In genomic region chr3:121660356-121661171, GRCh38 we compare ENCODE assay signal across 8 cellular contexts. TPM values are rescaled to one million over a fixed set of nuclear protein-coding genes. Genes with fewer than 3 reads are reported as not detected.
DNase-seq lines count a peak whose midpoint lies in the region; ATAC-seq and TF ChIP-seq lines count a peak whose summit lies in the region.

HCLS1 (minus strand) TSS chr3:121660903; CDS start chr3:121658347, 2,556 bp downstream.

- H3K27me3 Mint-ChIP-seq in activated B cell treated with CpG ODN at 0.5 μM for 24 hours = no peaks in the 10 kb centered on the region

- TF ChIP-seq EP300 in stomach (IDR thresholded peaks at IDR 0.05) = no peak

- H3K9me3 ChIP-seq in mucosa of rectum (ENCODE audit: control insufficient read depth in 2 of 2, low read length in 2 of 2) (no peaks in the 10 kb centered on the region), stomach (no peaks in the 10 kb centered on the region)

- POLR2A ChIA-PET in activated B cell treated with CpG ODN at 0.5 μM for 24 hours (lab: Charles Lee) = interaction anchor here (0.6 to 2.9 kb wide), 26 partner anchors 10 to 1916 kb away, joined by 3 to 42 read pairs (median 4); partner anchors contain the start of genes EAF2, FAM162A, GOLGB1 and IQCB1

- intact Hi-C loops in activated B cell treated with CpG ODN at 0.5 μM for 24 hours (cut with micrococcal nuclease) (loop anchor here (1.0 to 10.0 kb wide), 9 partner anchors 89 to 1924 kb away; partner anchors contain the start of genes EAF2, GOLGB1, GTF2E1 and HACD2), stomach (cut with DNase I; ENCODE audit: low total_unique reads) (no loop called here)

- H3K9me3 Mint-ChIP-seq in activated B cell treated with CpG ODN at 0.5 μM for 24 hours = no peaks in the 10 kb centered on the region

- H3K36me3 ChIP-seq in mucosa of rectum (ENCODE audit: control insufficient read depth in 2 of 2, insufficient read depth in 2 of 2, low read length in 2 of 2) (peaks cover 26 to 30% of the 10 kb centered on the region in 2 donors), stomach (peaks cover 28 to 55% (median 39%) of the 10 kb centered on the region in 4 donors)

- H3K36me3 Mint-ChIP-seq in activated B cell treated with CpG ODN at 0.5 μM for 24 hours (ENCODE audit: low read depth) = peaks cover 73% of the 10 kb centered on the region

- CTCF ChIA-PET in activated B cell treated with CpG ODN at 0.5 μM for 24 hours (lab: Charles Lee) = no interaction called here

- no peak for TF ChIP-seq POLR2A in stomach (IDR thresholded peaks at IDR 0.05)

- H3K27ac ChIP-seq in cingulate gyrus (ENCODE audit: low read depth, low read length) (peak within 1 kb of the TSS; percentile 15), mucosa of rectum (ENCODE audit: low read depth in 2 of 2, low read length in 2 of 2) (peak within 1 kb of the TSS; percentile 74 to 88), stomach (peak within 1 kb of the TSS; percentile 55 to 86 (median 76))

- peaks cover 55% of the 10 kb centered on the region for H3K4me1 Mint-ChIP-seq in activated B cell treated with CpG ODN at 0.5 μM for 24 hours

- peaks cover 0 to 8% of the 10 kb centered on the region in 2 donors for H3K4me1 ChIP-seq in mucosa of rectum (ENCODE audit: control insufficient read depth in 2 of 2, insufficient read depth in 2 of 2, low read length in 2 of 2)
- H3K4me1 ChIP-seq in stomach = peaks cover 0 to 15% (median 0%) of the 10 kb centered on the region in 4 donors

- H3K27me3 ChIP-seq in mucosa of rectum (ENCODE audit: control insufficient read depth in 2 of 2, insufficient read depth in 2 of 2, low read length in 2 of 2) (no peaks in the 10 kb centered on the region), stomach (no peaks in the 10 kb centered on the region)

- ATAC-seq in HG03354 (IDR thresholded peaks at IDR 0.05; ENCODE audit: poor library complexity, severe bottlenecking, unreplicated experiment) (peak; percentile 92), activated B cell treated with CpG ODN at 0.5 μM for 24 hours (ENCODE audit: low read depth) (peak; percentile 85)

- peak within 1 kb of the TSS; percentile 96 for H3K27ac Mint-ChIP-seq in activated B cell treated with CpG ODN at 0.5 μM for 24 hours

- peak within 1 kb of the TSS; percentile 90 for H3K4me3 Mint-ChIP-seq in activated B cell treated with CpG ODN at 0.5 μM for 24 hours

- WGBS in stomach, 5 donors = 53 to 86% (median 72%) methylated on average over 9 of the region's 9 CpGs

- TF ChIP-seq CTCF in activated B cell treated with CpG ODN at 0.5 μM for 24 hours (IDR thresholded peaks at IDR 0.05) (no peak), stomach (IDR thresholded peaks at IDR 0.05) (no peak)

- peak within 1 kb of the TSS; percentile 4 to 64 for H3K9ac ChIP-seq in mucosa of rectum (ENCODE audit: low read depth in 1 of 2, low read length in 2 of 2)

- H3K4me3 ChIP-seq in mucosa of rectum (ENCODE audit: low read length in 2 of 2) (peak within 1 kb of the TSS; percentile 37 to 76), stomach (peak within 1 kb of the TSS; percentile 9 to 37 (median 31))

- peak; percentile 2 for DNase-seq in DMS153 (lab: John Stamatoyannopoulos, UW)
- DNase-seq in DMS153 treated with DMSO at 0.1 percent for 48 hours (lab: John Stamatoyannopoulos, UW; ENCODE audit: unreplicated experiment) = no peak
- DNase-seq in activated B cell treated with CpG ODN at 0.5 μM for 24 hours = peak; percentile 73
- DNase-seq in stomach = peak; percentile 51
- no peak for DNase-seq in NCI-H2196 treated with DMSO at 0.1 percent for 48 hours (lab: John Stamatoyannopoulos, UW; ENCODE audit: unreplicated experiment)

RNA-seq across cellular contexts. Expression of gene HCLS1, which starts in this region (rescaled TPM):
- total RNA-seq in activated B cell treated with CpG ODN at 0.5 μM for 24 hours (434 and 440 TPM in 2 replicates), stomach (100 to 1,000 TPM in 1 of 5 donors, 10 to 100 TPM in 4; 21.8 to 115 (median 44.0) TPM)
- polyA plus RNA-seq in stomach = 10 to 100 TPM; 13.9 to 24.6 (median 22.3) TPM

Comparison
In these comparisons a context has a peak if more than half of its experiments do, and no peak if none do; other contexts are left out.
1. DNase-seq: peak in DMS153 (single experiment), activated B cell treated with CpG ODN at 0.5 μM for 24 hours (single experiment) and stomach (single experiment); none in DMS153 treated with DMSO at 0.1 percent for 48 hours (single experiment) and NCI-H2196 treated with DMSO at 0.1 percent for 48 hours (single experiment).
2. H3K27ac ChIP-seq: peak in every context shown above with its lines; median percentile 81 in mucosa of rectum; 76 in stomach; 15 in cingulate gyrus.